In genomic region chr22:27903805-27904473, GRCh38 we compare ENCODE assay signal across 16 cellular contexts.
DNase-seq lines count a peak whose midpoint lies in the region; ATAC-seq, FAIRE-seq and TF ChIP-seq lines count a peak whose summit lies in the region.
"Had no signal": no experiment of that assay in that cellular context is flagged by ENCODE, and none has a peak within 500 bp of the region (broad histone marks: within the 10 kb centered on the region; RNA-seq: fewer than 3 reads in every experiment).

No MANE protein-coding gene starts in this region.

- no peak for FAIRE-seq in RCC 7860 (lab: Jason Lieb, UNC)
- FAIRE-seq: bronchial epithelial cell had no signal

- no peak for DNase-seq in activated T-cell treated with anti-CD3 and anti-CD28 coated beads, Interleukin-2, amount 50 U/mL, for 24 hours
- DNase-seq in activated T-cell treated with anti-CD3 and anti-CD28 coated beads, Interleukin-2, amount 50 U/mL, for 48 hours: no peak
- DNase-seq in KBM-7 (peak; percentile 32), midbrain (lab: John Stamatoyannopoulos, UW) (no peak), GM10266 (ENCODE audit: extremely low spot score) (no peak), RCC 7860 (ENCODE audit: low spot score) (no peak)
- DNase-seq in activated naive CD8-positive, alpha-beta T cell treated with anti-CD3 and anti-CD28 coated beads, Interleukin-2, amount 50 U/mL, for 24 hours: no peak
- DNase-seq in stimulated activated naive B cell treated with anti-CD40 and anti-IgM and Interleukin-4, amounts not matched to agents 10 μg/mL and 1 μg/mL and 100 μg/mL, for 72 hours: no peak
- DNase-seq: DMS53, kidney glomerular epithelial cell, NCI-H1417 treated with DMSO at 0.1 percent for 48 hours, NCI-H446 treated with DMSO at 0.1 percent for 48 hours, RPMI8226, T1000, uterus had no signal

- no peak for TF ChIP-seq CTCF in GM10266 (IDR thresholded peaks at IDR 0.05; ENCODE audit: control insufficient read depth, insufficient read depth, low read depth, missing control alignments)

- no peaks in the 10 kb centered on the region for H3K27me3 Mint-ChIP-seq in activated T-cell treated with anti-CD3 and anti-CD28 coated beads, Interleukin-2, amount 50 U/mL, for 24 hours
- H3K27me3 Mint-ChIP-seq in activated naive CD8-positive, alpha-beta T cell treated with anti-CD3 and anti-CD28 coated beads, Interleukin-2, amount 50 U/mL, for 24 hours: no peaks in the 10 kb centered on the region
- no peaks in the 10 kb centered on the region for H3K27me3 Mint-ChIP-seq in stimulated activated naive B cell treated with anti-CD40 and anti-IgM and Interleukin-4, amounts not matched to agents 10 μg/mL and 1 μg/mL and 100 μg/mL, for 72 hours

- peak overlapping the region; percentile 88 for H3K27ac Mint-ChIP-seq in activated T-cell treated with anti-CD3 and anti-CD28 coated beads, Interleukin-2, amount 50 U/mL, for 24 hours
- peak overlapping the region; percentile 63 for H3K27ac Mint-ChIP-seq in activated naive CD8-positive, alpha-beta T cell treated with anti-CD3 and anti-CD28 coated beads, Interleukin-2, amount 50 U/mL, for 24 hours
- no peak overlapping the region for H3K27ac Mint-ChIP-seq in stimulated activated naive B cell treated with anti-CD40 and anti-IgM and Interleukin-4, amounts not matched to agents 10 μg/mL and 1 μg/mL and 100 μg/mL, for 72 hours

- in situ Hi-C loops in KBM-7 (cut with MboI; ENCODE audit: low pct_unique_long_range_greater_than_20kb, low sequenced_read_pairs): no loop called here

- peak overlapping the region; percentile 13 for H3K4me3 Mint-ChIP-seq in activated T-cell treated with anti-CD3 and anti-CD28 coated beads, Interleukin-2, amount 50 U/mL, for 24 hours
- no peak overlapping the region for H3K4me3 Mint-ChIP-seq in activated naive CD8-positive, alpha-beta T cell treated with anti-CD3 and anti-CD28 coated beads, Interleukin-2, amount 50 U/mL, for 24 hours
- H3K4me3 Mint-ChIP-seq in stimulated activated naive B cell treated with anti-CD40 and anti-IgM and Interleukin-4, amounts not matched to agents 10 μg/mL and 1 μg/mL and 100 μg/mL, for 72 hours: peak overlapping the region in 1 of 2 donors; percentile 39

- H3K4me1 Mint-ChIP-seq in activated T-cell treated with anti-CD3 and anti-CD28 coated beads, Interleukin-2, amount 50 U/mL, for 24 hours (ENCODE audit: low read depth): peaks cover 65% of the 10 kb centered on the region
- peaks cover 49% of the 10 kb centered on the region for H3K4me1 Mint-ChIP-seq in activated naive CD8-positive, alpha-beta T cell treated with anti-CD3 and anti-CD28 coated beads, Interleukin-2, amount 50 U/mL, for 24 hours
- H3K4me1 Mint-ChIP-seq in stimulated activated naive B cell treated with anti-CD40 and anti-IgM and Interleukin-4, amounts not matched to agents 10 μg/mL and 1 μg/mL and 100 μg/mL, for 72 hours: peaks cover 20 to 35% of the 10 kb centered on the region in 2 donors

- no peaks in the 10 kb centered on the region for H3K9me3 Mint-ChIP-seq in activated T-cell treated with anti-CD3 and anti-CD28 coated beads, Interleukin-2, amount 50 U/mL, for 24 hours
- H3K9me3 Mint-ChIP-seq in activated naive CD8-positive, alpha-beta T cell treated with anti-CD3 and anti-CD28 coated beads, Interleukin-2, amount 50 U/mL, for 24 hours: no peaks in the 10 kb centered on the region
- no peaks in the 10 kb centered on the region for H3K9me3 Mint-ChIP-seq in stimulated activated naive B cell treated with anti-CD40 and anti-IgM and Interleukin-4, amounts not matched to agents 10 μg/mL and 1 μg/mL and 100 μg/mL, for 72 hours

- peaks cover 93% of the 10 kb centered on the region for H3K36me3 Mint-ChIP-seq in activated T-cell treated with anti-CD3 and anti-CD28 coated beads, Interleukin-2, amount 50 U/mL, for 24 hours (ENCODE audit: low read depth)
- peaks cover 60% of the 10 kb centered on the region for H3K36me3 Mint-ChIP-seq in activated naive CD8-positive, alpha-beta T cell treated with anti-CD3 and anti-CD28 coated beads, Interleukin-2, amount 50 U/mL, for 24 hours (ENCODE audit: low read depth)
- H3K36me3 Mint-ChIP-seq in stimulated activated naive B cell treated with anti-CD40 and anti-IgM and Interleukin-4, amounts not matched to agents 10 μg/mL and 1 μg/mL and 100 μg/mL, for 72 hours: peaks cover 37 to 55% of the 10 kb centered on the region in 2 donors

- peak; percentile 89 for ATAC-seq in activated naive CD8-positive, alpha-beta T cell treated with anti-CD3 and anti-CD28 coated beads, Interleukin-2, amount 50 U/mL, for 24 hours
- ATAC-seq in stimulated activated naive B cell treated with anti-CD40 and anti-IgM and Interleukin-4, amounts not matched to agents 10 μg/mL and 1 μg/mL and 100 μg/mL, for 72 hours (replicated peaks): peak; percentile 63 to 86
